19 cellular contexts compared by ENCODE assay signal in genomic region chr12:56216461-56216860, GRCh38. TPM values are rescaled to one million over a fixed set of nuclear protein-coding genes. Genes with fewer than 3 reads are reported as not detected.
DNase-seq lines count a peak whose midpoint lies in the region; TF ChIP-seq lines count a peak whose summit lies in the region.
"Had no signal": no experiment of that assay in that cellular context is flagged by ENCODE, and none has a peak within 500 bp of the region (broad histone marks: within the 10 kb centered on the region; RNA-seq: fewer than 3 reads in every experiment).

No MANE protein-coding gene starts in this region.

- H3K27me3 Mint-ChIP-seq in chondrocyte (ENCODE audit: low read depth) (no peaks in the 10 kb centered on the region), neural crest cell (ENCODE audit: low read depth) (no peaks in the 10 kb centered on the region)
- no peaks in the 10 kb centered on the region for H3K27me3 Mint-ChIP-seq in activated CD4-positive, alpha-beta T cell treated with anti-CD3 and anti-CD28 coated beads, Interleukin-2, amount 10 ng/mL, durations not matched to agents 24 days and 14 days

- no peak for TF ChIP-seq CTCF in RWPE1 (conservative IDR thresholded peaks at IDR 0.05; ENCODE audit: low read depth)
- TF ChIP-seq CTCF in chondrocyte (IDR thresholded peaks at IDR 0.05) = no peak
- TF ChIP-seq CTCF in neural crest cell (conservative IDR thresholded peaks at IDR 0.05) = no peak
- no peak for TF ChIP-seq CTCF in SK-N-SH (IDR thresholded peaks at IDR 0.05)

- H3K4me1 Mint-ChIP-seq in chondrocyte (ENCODE audit: low read depth) = peaks cover 16% of the 10 kb centered on the region
- H3K4me1 Mint-ChIP-seq in neural crest cell = peaks cover 11% of the 10 kb centered on the region
- peaks cover 14% of the 10 kb centered on the region for H3K4me1 Mint-ChIP-seq in activated CD4-positive, alpha-beta T cell treated with anti-CD3 and anti-CD28 coated beads, Interleukin-2, amount 10 ng/mL, durations not matched to agents 24 days and 14 days

- in situ Hi-C loops in G401 (cut with HindIII; ENCODE audit: low sequenced_read_pairs) = no loop called here

- WGBS in SK-N-SH (ENCODE audit: low lambda C conversion rate) = 100% methylated on average over 3 of the region's 3 CpGs

- no peak for TF ChIP-seq RAD21 in SK-N-SH (IDR thresholded peaks at IDR 0.05; ENCODE audit: low read length)

- CTCF ChIA-PET in RWPE1 (lab: Yijun Ruan, JAX) = no interaction called here
- CTCF ChIA-PET in SK-N-SH (lab: Yijun Ruan, JAX) = interaction anchor here (1.0 to 1.6 kb wide), 5 partner anchors 10 to 50 kb away, joined by 3 to 6 read pairs (median 3); partner anchors contain the start of gene SMARCC2

- H3F3A ChIP-seq in SK-N-SH (replicated peaks; ENCODE audit: insufficient read depth) = peaks cover 8% of the 10 kb centered on the region

- H2AFZ ChIP-seq in SK-N-SH (ENCODE audit: low read depth) = no peak overlapping the region
- H2AFZ ChIP-seq: GM23248 had no signal

- POLR2A ChIA-PET in RWPE1 (lab: Yijun Ruan, JAX; ENCODE audit: low non-redundant PET) (no interaction called here), SK-N-SH (lab: Yijun Ruan, JAX) (no interaction called here)

- H3K4me3 ChIP-seq in SK-N-SH (ENCODE audit: low read depth in 2 of 2, low read length in 1 of 2) = no peak overlapping the region
- H3K4me3 ChIP-seq: GM23248, K562, SJSA1 had no signal

- H3K27ac Mint-ChIP-seq in chondrocyte (ENCODE audit: unreplicated experiment) (peak overlapping the region; percentile 49), neural crest cell (ENCODE audit: unreplicated experiment) (no peak overlapping the region)
- H3K27ac Mint-ChIP-seq in activated CD4-positive, alpha-beta T cell treated with anti-CD3 and anti-CD28 coated beads, Interleukin-2, amount 10 ng/mL, durations not matched to agents 24 days and 14 days = no peak overlapping the region
- H3K27ac Mint-ChIP-seq: CD8-positive, alpha-beta T cell had no signal

- H3K27ac ChIP-seq in RWPE1 = 0 out of 2 replicates have a peak overlapping the region, but pooled peaks have one; percentile 2
- H3K27ac ChIP-seq in SK-N-SH (ENCODE audit: low read depth in 2 of 2, low read length in 1 of 2) = no peak overlapping the region
- H3K27ac ChIP-seq: GM23248, SJSA1 had no signal

- DNase-seq in G401 (ENCODE audit: low spot score) = peak; percentile 91
- no peak for DNase-seq in RWPE1 (ENCODE audit: low spot score)
- no peak for DNase-seq in chondrocyte (ENCODE audit: low spot score)
- DNase-seq in neural crest cell (ENCODE audit: low read depth, low spot score) = no peak
- no peak for DNase-seq in SK-N-SH
- DNase-seq in activated CD4-positive, alpha-beta T cell treated with anti-CD3 and anti-CD28 coated beads, Interleukin-2, amount 10 ng/mL, durations not matched to agents 24 days and 14 days = no peak
- no peak for DNase-seq in SHP77 treated with DMSO at 0.1 percent for 48 hours (lab: John Stamatoyannopoulos, UW)
- DNase-seq in GDM1 (lab: John Stamatoyannopoulos, UW) = no peak
- DNase-seq: BE2C; CD8-positive, alpha-beta T cell; GM23248; NCI-H1436 treated with DMSO at 0.1 percent for 48 hours; NCI-H2029 treated with DMSO at 0.1 percent for 48 hours; NCI-H2171 treated with DMSO at 0.1 percent for 48 hours; NCI-H774 had no signal

- no peak for TF ChIP-seq EP300 in SK-N-SH (IDR thresholded peaks at IDR 0.05; ENCODE audit: borderline replicate concordance in 1 of 2, low read depth in 1 of 2, low read length in 1 of 2)

- H4K20me1 ChIP-seq in SK-N-SH (ENCODE audit: insufficient read depth) = no peaks in the 10 kb centered on the region

- no peaks in the 10 kb centered on the region for H3K9me3 ChIP-seq in SK-N-SH
- H3K9me3 ChIP-seq: BE2C, SJSA1 had no signal

- H3K4me3 Mint-ChIP-seq in chondrocyte (ENCODE audit: unreplicated experiment) = peak overlapping the region; percentile 7
- peak overlapping the region; percentile 72 for H3K4me3 Mint-ChIP-seq in neural crest cell
- H3K4me3 Mint-ChIP-seq in activated CD4-positive, alpha-beta T cell treated with anti-CD3 and anti-CD28 coated beads, Interleukin-2, amount 10 ng/mL, durations not matched to agents 24 days and 14 days = no peak overlapping the region
- H3K4me3 Mint-ChIP-seq: CD8-positive, alpha-beta T cell had no signal

- no peaks in the 10 kb centered on the region for H3K27me3 ChIP-seq in SK-N-SH (ENCODE audit: insufficient read depth)
- H3K27me3 ChIP-seq: BE2C, SJSA1 had no signal

- no peaks in the 10 kb centered on the region for H3K9me2 ChIP-seq in SK-N-SH

- intact Hi-C loops in activated CD4-positive, alpha-beta T cell treated with anti-CD3 and anti-CD28 coated beads, Interleukin-2, amount 10 ng/mL, durations not matched to agents 24 days and 14 days (cut with micrococcal nuclease) = no loop called here

- peaks cover 80% of the 10 kb centered on the region for H3K79me2 ChIP-seq in SK-N-SH (ENCODE audit: insufficient read depth)

- no peak overlapping the region for H3K9ac ChIP-seq in SK-N-SH
- H3K9ac ChIP-seq: GM23248 had no signal

- H3K36me3 Mint-ChIP-seq in chondrocyte (ENCODE audit: low read depth) (peaks cover 26% of the 10 kb centered on the region), neural crest cell (ENCODE audit: low read depth) (peaks cover 15% of the 10 kb centered on the region)
- H3K36me3 Mint-ChIP-seq in activated CD4-positive, alpha-beta T cell treated with anti-CD3 and anti-CD28 coated beads, Interleukin-2, amount 10 ng/mL, durations not matched to agents 24 days and 14 days (ENCODE audit: low read depth) = peaks cover 31% of the 10 kb centered on the region

- H3K36me3 ChIP-seq in SK-N-SH (replicated peaks in 1 of 2; ENCODE audit: control insufficient read depth in 1 of 2, insufficient read depth in 2 of 2, low read length in 1 of 2) = peaks cover 34 to 39% of the 10 kb centered on the region in 2 experiments

- no peaks in the 10 kb centered on the region for H3K9me3 Mint-ChIP-seq in chondrocyte (ENCODE audit: low read depth)
- no peaks in the 10 kb centered on the region for H3K9me3 Mint-ChIP-seq in neural crest cell
- H3K9me3 Mint-ChIP-seq in activated CD4-positive, alpha-beta T cell treated with anti-CD3 and anti-CD28 coated beads, Interleukin-2, amount 10 ng/mL, durations not matched to agents 24 days and 14 days = no peaks in the 10 kb centered on the region
- H3K9me3 Mint-ChIP-seq: CD8-positive, alpha-beta T cell had no signal

- no peak overlapping the region for H3K4me2 ChIP-seq in SK-N-SH

- peaks cover 0 to 10% of the 10 kb centered on the region in 2 experiments; a peak in 1 of 4 replicates for H3K4me1 ChIP-seq in SK-N-SH (ENCODE audit: control insufficient read depth in 1 of 2, insufficient read depth in 2 of 2, low read depth in 1 of 2, low read length in 1 of 2)
- H3K4me1 ChIP-seq: BE2C had no signal

TF ChIP-seq in SK-N-SH, 30 proteins besides CTCF, POLR2A, EP300 and RAD21 (continues in another document):
- no peak for TF ChIP-seq CHD2 (IDR thresholded peaks at IDR 0.05; ENCODE audit: low read length, partially characterized antibody)

RNA-seq across cellular contexts. Expression of gene RNF41, which starts 5.3 kb away (rescaled TPM):
- 66.6 and 71.6 TPM in 2 replicates for total RNA-seq in G401 (2014; rRNA removed; shearing (Covaris generic))
- total RNA-seq in chondrocyte = 59.2 to 103 TPM (median 99.7 TPM) in 3 replicates
- 48.3 and 48.6 TPM in 2 replicates for total RNA-seq in neural crest cell
- polyA plus RNA-seq in SK-N-SH (2012; rRNA removed) = 127 and 147 TPM in 2 replicates
- polyA plus RNA-seq in SK-N-SH (2012; cell fraction: cytosol; rRNA removed) = 76.4 and 113 TPM in 2 replicates
- polyA plus RNA-seq in SK-N-SH (2012; cell fraction: nucleus; rRNA removed) = 99.8 and 124 TPM in 2 replicates
- total RNA-seq in activated CD4-positive, alpha-beta T cell treated with anti-CD3 and anti-CD28 coated beads, Interleukin-2, amount 10 ng/mL, durations not matched to agents 24 days and 14 days = 39.8 and 41.1 TPM in 2 replicates

RNA-seq across cellular contexts. Expression of gene NABP2, which starts 7.7 kb away (rescaled TPM):
- total RNA-seq in G401 (2014; rRNA removed; shearing (Covaris generic)) = 20.2 and 33.0 TPM in 2 replicates
- total RNA-seq in chondrocyte (36.6 to 50.7 TPM (median 38.7 TPM) in 3 replicates), neural crest cell (71.8 and 75.7 TPM in 2 replicates)
- polyA plus RNA-seq in SK-N-SH (2012; rRNA removed) = 49.3 and 52.3 TPM in 2 replicates
- 52.7 and 53.6 TPM in 2 replicates for polyA plus RNA-seq in SK-N-SH (2012; cell fraction: cytosol; rRNA removed)
- 12.7 and 13.1 TPM in 2 replicates for polyA plus RNA-seq in SK-N-SH (2012; cell fraction: nucleus; rRNA removed)
- total RNA-seq in activated CD4-positive, alpha-beta T cell treated with anti-CD3 and anti-CD28 coated beads, Interleukin-2, amount 10 ng/mL, durations not matched to agents 24 days and 14 days = 94.7 and 96.0 TPM in 2 replicates

RNA-seq across cellular contexts. Expression of gene SLC39A5, which starts 13.4 kb away (rescaled TPM):
- total RNA-seq in G401 (2014; rRNA removed; shearing (Covaris generic)) = not detected in 2 replicates
- 0.41 to 0.68 TPM (median 0.47 TPM) in 3 replicates for total RNA-seq in chondrocyte
- 0.65 and 1.0 TPM in 2 replicates for total RNA-seq in neural crest cell
- 0.12 TPM in 1 of 2 replicates, not detected in the other for polyA plus RNA-seq in SK-N-SH (2012; rRNA removed)
- polyA plus RNA-seq in SK-N-SH (2012; cell fraction: cytosol; rRNA removed) = not detected in 2 replicates
- 0.59 and 0.77 TPM in 2 replicates for polyA plus RNA-seq in SK-N-SH (2012; cell fraction: nucleus; rRNA removed)
- 0.86 and 1.6 TPM in 2 replicates for total RNA-seq in activated CD4-positive, alpha-beta T cell treated with anti-CD3 and anti-CD28 coated beads, Interleukin-2, amount 10 ng/mL, durations not matched to agents 24 days and 14 days
- total RNA-seq: CD8-positive, alpha-beta T cell; GM23248; K562; NCI-H460; SJSA1 had no signal
- polyA plus RNA-seq: AG04450, GM23248 had no signal

RNA-seq across cellular contexts. Expression of gene SMARCC2, which starts 27.2 kb away (rescaled TPM):
- total RNA-seq in G401 (2014; rRNA removed; shearing (Covaris generic)) = 10.5 and 18.4 TPM in 2 replicates
- total RNA-seq in chondrocyte (50.4 to 96.7 TPM (median 57.4 TPM) in 3 replicates), neural crest cell (164 and 172 TPM in 2 replicates)
- polyA plus RNA-seq in SK-N-SH (2012; rRNA removed) = 64.3 and 73.0 TPM in 2 replicates
- polyA plus RNA-seq in SK-N-SH (2012; cell fraction: cytosol; rRNA removed) = 41.9 and 47.1 TPM in 2 replicates
- 145 and 203 TPM in 2 replicates for polyA plus RNA-seq in SK-N-SH (2012; cell fraction: nucleus; rRNA removed)
- 127 and 130 TPM in 2 replicates for total RNA-seq in activated CD4-positive, alpha-beta T cell treated with anti-CD3 and anti-CD28 coated beads, Interleukin-2, amount 10 ng/mL, durations not matched to agents 24 days and 14 days

RNA-seq across cellular contexts. Expression of gene ANKRD52, which starts 41.7 kb away (rescaled TPM):
- 6.2 and 9.0 TPM in 2 replicates for total RNA-seq in G401 (2014; rRNA removed; shearing (Covaris generic))
- total RNA-seq in chondrocyte (99.9 to 113 TPM (median 106 TPM) in 3 replicates), neural crest cell (61.4 and 68.0 TPM in 2 replicates)
- polyA plus RNA-seq in SK-N-SH (2012; rRNA removed) = 22.5 and 23.4 TPM in 2 replicates
- 9.9 and 14.0 TPM in 2 replicates for polyA plus RNA-seq in SK-N-SH (2012; cell fraction: cytosol; rRNA removed)
- polyA plus RNA-seq in SK-N-SH (2012; cell fraction: nucleus; rRNA removed) = 82.4 and 85.1 TPM in 2 replicates
- 68.0 and 69.0 TPM in 2 replicates for total RNA-seq in activated CD4-positive, alpha-beta T cell treated with anti-CD3 and anti-CD28 coated beads, Interleukin-2, amount 10 ng/mL, durations not matched to agents 24 days and 14 days
